ENCODE assay signal across 1 cellular context in the genomic region with DNA sequence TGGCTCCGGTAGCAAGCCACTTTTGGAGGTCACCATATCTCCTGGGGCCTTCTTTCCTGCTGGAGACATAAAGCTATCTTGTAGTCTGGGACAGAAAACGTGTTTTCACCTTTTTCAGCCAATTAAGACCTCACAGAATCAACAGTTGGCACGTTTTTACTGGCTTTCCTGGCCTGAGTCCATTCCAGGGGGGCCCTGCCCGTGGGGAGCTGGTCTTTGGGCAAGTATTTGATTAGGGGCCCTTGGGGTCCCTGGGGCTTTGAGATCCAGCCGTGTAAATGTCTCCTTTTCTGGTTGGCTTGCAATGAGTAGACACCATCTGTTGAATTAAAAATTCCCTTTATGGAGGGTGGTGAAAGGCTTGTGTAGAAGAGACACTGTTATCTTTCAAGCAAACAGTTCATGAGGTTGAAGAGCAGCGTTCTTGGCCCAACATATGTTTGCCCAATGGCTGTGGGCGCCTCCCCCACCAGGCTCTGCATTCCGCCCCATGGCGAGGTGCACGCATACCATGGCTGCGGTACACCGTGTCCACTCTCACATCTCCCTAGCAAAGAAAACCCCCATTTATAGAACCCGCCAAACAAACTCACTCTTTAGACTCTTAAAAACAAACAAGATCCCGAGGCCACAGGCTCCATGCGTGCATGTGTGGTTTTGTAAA.
TF ChIP-seq lines count a peak whose summit lies in the region.

No MANE protein-coding gene starts in this region.

TF ChIP-seq in HepG2, 621 proteins besides CTCF, POLR2A, EP300 and RAD21 (continued from another document and continues in another):
- no peak for TF ChIP-seq ZNF512B (CRISPR knock-in tag; IDR thresholded peaks at IDR 0.05; ENCODE audit: borderline replicate concordance)
- TF ChIP-seq CSRNP1 (CRISPR knock-in tag; IDR thresholded peaks at IDR 0.05), result no peak
- no peak for TF ChIP-seq ZNF510 (CRISPR knock-in tag; IDR thresholded peaks at IDR 0.05; ENCODE audit: low read depth)
- TF ChIP-seq ZNF816 (CRISPR knock-in tag; IDR thresholded peaks at IDR 0.05; ENCODE audit: borderline replicate concordance), result no peak; the same call in 1 of the 2 replicates
- peak; percentile 83 for TF ChIP-seq ZNF317 (CRISPR knock-in tag; IDR thresholded peaks at IDR 0.05)
- TF ChIP-seq MIXL1 (CRISPR knock-in tag; IDR thresholded peaks at IDR 0.05), result peak; percentile 56; the same call in 1 of the 2 replicates
- 0 out of 2 replicates have a peak, but pooled peaks have one; percentile 51 for TF ChIP-seq ZNF446 (CRISPR knock-in tag; IDR thresholded peaks at IDR 0.05)
- no peak for TF ChIP-seq NR3C1 (CRISPR knock-in tag; IDR thresholded peaks at IDR 0.05)
- peak; percentile 92 for TF ChIP-seq PHF21A (CRISPR knock-in tag; IDR thresholded peaks at IDR 0.05)
- no peak for TF ChIP-seq TBP (CRISPR knock-in tag; IDR thresholded peaks at IDR 0.05)
- TF ChIP-seq RNF2 (conservative IDR thresholded peaks at IDR 0.05; ENCODE audit: low read depth), result no peak
- TF ChIP-seq TGIF2 (CRISPR knock-in tag; IDR thresholded peaks at IDR 0.05), result peak; percentile 45; the same call in 1 of the 2 replicates
- no peak; the same call in 1 of the 2 replicates for TF ChIP-seq KAT7 (CRISPR knock-in tag; IDR thresholded peaks at IDR 0.05; ENCODE audit: borderline replicate concordance)
- no peak for TF ChIP-seq MXD1 (CRISPR knock-in tag; IDR thresholded peaks at IDR 0.05)
- no peak for TF ChIP-seq KLF9 (CRISPR knock-in tag; IDR thresholded peaks at IDR 0.05; ENCODE audit: low read depth)
- TF ChIP-seq ZNF407 (CRISPR knock-in tag; IDR thresholded peaks at IDR 0.05; ENCODE audit: not compliant biosample characterization), result no peak
- TF ChIP-seq ZNF674 (CRISPR knock-in tag; IDR thresholded peaks at IDR 0.05; ENCODE audit: low read depth), result no peak
- TF ChIP-seq ZNF781 (CRISPR knock-in tag; IDR thresholded peaks at IDR 0.05; ENCODE audit: borderline replicate concordance, not compliant biosample characterization), result no peak
- no peak for TF ChIP-seq ZNF782 (CRISPR knock-in tag; IDR thresholded peaks at IDR 0.05; ENCODE audit: borderline replicate concordance)
- no peak for TF ChIP-seq GTF3A (CRISPR knock-in tag; conservative IDR thresholded peaks at IDR 0.05)
- no peak for TF ChIP-seq SALL2 (CRISPR knock-in tag; IDR thresholded peaks at IDR 0.05)
- TF ChIP-seq ZNF792 (CRISPR knock-in tag; IDR thresholded peaks at IDR 0.05), result peak; percentile 87
- peak; percentile 61; the same call in 1 of the 2 replicates for TF ChIP-seq TBX3 (IDR thresholded peaks at IDR 0.05; ENCODE audit: borderline replicate concordance)
- TF ChIP-seq, protein P1, sequence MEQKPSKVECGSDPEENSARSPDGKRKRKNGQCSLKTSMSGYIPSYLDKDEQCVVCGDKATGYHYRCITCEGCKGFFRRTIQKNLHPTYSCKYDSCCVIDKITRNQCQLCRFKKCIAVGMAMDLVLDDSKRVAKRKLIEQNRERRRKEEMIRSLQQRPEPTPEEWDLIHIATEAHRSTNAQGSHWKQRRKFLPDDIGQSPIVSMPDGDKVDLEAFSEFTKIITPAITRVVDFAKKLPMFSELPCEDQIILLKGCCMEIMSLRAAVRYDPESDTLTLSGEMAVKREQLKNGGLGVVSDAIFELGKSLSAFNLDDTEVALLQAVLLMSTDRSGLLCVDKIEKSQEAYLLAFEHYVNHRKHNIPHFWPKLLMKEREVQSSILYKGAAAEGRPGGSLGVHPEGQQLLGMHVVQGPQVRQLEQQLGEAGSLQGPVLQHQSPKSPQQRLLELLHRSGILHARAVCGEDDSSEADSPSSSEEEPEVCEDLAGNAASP (CRISPR knock-in tag; IDR thresholded peaks at IDR 0.05; ENCODE audit: borderline replicate concordance), result peak; percentile 77
- TF ChIP-seq, protein P2, sequence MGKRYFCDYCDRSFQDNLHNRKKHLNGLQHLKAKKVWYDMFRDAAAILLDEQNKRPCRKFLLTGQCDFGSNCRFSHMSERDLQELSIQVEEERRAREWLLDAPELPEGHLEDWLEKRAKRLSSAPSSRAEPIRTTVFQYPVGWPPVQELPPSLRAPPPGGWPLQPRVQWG (CRISPR knock-in tag; IDR thresholded peaks at IDR 0.05; ENCODE audit: borderline replicate concordance, low read depth), result no peak
- no peak for TF ChIP-seq ZNF18 (CRISPR knock-in tag; IDR thresholded peaks at IDR 0.05; ENCODE audit: insufficient replicate concordance)
- no peak for TF ChIP-seq ZNF589 (CRISPR knock-in tag; conservative IDR thresholded peaks at IDR 0.05)
- peak; percentile 87; the same call in 1 of the 2 replicates for TF ChIP-seq DPF2 (CRISPR knock-in tag; IDR thresholded peaks at IDR 0.05; ENCODE audit: borderline replicate concordance, low read depth)
- TF ChIP-seq CCDC6 (CRISPR knock-in tag; IDR thresholded peaks at IDR 0.05), result no peak; the same call in 1 of the 2 replicates
- no peak for TF ChIP-seq ZNF3 (CRISPR knock-in tag; IDR thresholded peaks at IDR 0.05)
- TF ChIP-seq DBP (CRISPR knock-in tag; IDR thresholded peaks at IDR 0.05; ENCODE audit: not compliant biosample characterization), result no peak
- TF ChIP-seq, protein P3, sequence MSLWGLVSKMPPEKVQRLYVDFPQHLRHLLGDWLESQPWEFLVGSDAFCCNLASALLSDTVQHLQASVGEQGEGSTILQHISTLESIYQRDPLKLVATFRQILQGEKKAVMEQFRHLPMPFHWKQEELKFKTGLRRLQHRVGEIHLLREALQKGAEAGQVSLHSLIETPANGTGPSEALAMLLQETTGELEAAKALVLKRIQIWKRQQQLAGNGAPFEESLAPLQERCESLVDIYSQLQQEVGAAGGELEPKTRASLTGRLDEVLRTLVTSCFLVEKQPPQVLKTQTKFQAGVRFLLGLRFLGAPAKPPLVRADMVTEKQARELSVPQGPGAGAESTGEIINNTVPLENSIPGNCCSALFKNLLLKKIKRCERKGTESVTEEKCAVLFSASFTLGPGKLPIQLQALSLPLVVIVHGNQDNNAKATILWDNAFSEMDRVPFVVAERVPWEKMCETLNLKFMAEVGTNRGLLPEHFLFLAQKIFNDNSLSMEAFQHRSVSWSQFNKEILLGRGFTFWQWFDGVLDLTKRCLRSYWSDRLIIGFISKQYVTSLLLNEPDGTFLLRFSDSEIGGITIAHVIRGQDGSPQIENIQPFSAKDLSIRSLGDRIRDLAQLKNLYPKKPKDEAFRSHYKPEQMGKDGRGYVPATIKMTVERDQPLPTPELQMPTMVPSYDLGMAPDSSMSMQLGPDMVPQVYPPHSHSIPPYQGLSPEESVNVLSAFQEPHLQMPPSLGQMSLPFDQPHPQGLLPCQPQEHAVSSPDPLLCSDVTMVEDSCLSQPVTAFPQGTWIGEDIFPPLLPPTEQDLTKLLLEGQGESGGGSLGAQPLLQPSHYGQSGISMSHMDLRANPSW (CRISPR knock-in tag; IDR thresholded peaks at IDR 0.05; ENCODE audit: borderline replicate concordance), result peak; percentile 96
- no peak for TF ChIP-seq ZNF703 (CRISPR knock-in tag; IDR thresholded peaks at IDR 0.05; ENCODE audit: borderline replicate concordance)
- no peak; the same call in 1 of the 2 replicates for TF ChIP-seq ZNF761 (CRISPR knock-in tag; conservative IDR thresholded peaks at IDR 0.05)
- no peak for TF ChIP-seq ZKSCAN1 (IDR thresholded peaks at IDR 0.05; ENCODE audit: low read length)
- TF ChIP-seq STAG1 (CRISPR knock-in tag; IDR thresholded peaks at IDR 0.05), result peak; percentile 39; the same call in 1 of the 2 replicates
- peak; percentile 72 for TF ChIP-seq ZMYM3 (CRISPR knock-in tag; IDR thresholded peaks at IDR 0.05)
